8 cellular contexts compared by ENCODE assay signal in the genomic region with DNA sequence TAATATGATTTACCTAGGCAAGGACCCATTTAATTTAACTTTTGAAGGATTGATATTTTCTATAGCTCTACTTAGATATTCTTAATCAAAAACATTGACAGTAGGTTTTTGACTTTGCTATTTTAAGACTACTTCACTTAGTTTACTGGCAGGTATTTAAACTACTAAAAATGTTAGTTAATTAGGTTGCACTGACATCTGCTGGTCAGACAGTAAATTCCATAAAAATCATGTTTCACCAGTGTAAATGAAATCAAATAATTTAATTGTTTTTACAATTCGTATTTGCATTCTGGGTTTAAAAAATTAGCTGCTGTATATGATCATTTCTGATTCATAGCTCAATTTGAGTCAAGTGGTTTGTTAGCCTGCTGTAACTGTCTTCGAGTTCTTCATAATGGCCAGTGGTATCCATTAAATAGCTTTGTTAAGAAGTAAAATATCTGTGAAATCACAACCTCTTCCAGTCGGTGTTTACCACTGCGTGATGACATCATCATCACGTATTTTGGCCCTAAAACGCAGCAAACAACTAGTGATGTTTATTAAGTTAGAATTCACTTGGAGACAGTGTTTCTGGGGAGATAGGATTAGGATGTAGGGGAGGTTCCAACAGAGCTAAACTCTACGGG. TPM values are rescaled to one million over a fixed set of nuclear protein-coding genes. Genes with fewer than 3 reads are reported as not detected.
DNase-seq lines count a peak whose midpoint lies in the region; ATAC-seq and TF ChIP-seq lines count a peak whose summit lies in the region.

No MANE protein-coding gene starts in this region.

- H3K27me3 Mint-ChIP-seq in progenitor cell of endocrine pancreas = no peaks in the 10 kb centered on the region
- H3K27me3 Mint-ChIP-seq in activated CD4-positive, alpha-beta memory T cell treated with anti-CD3 and anti-CD28 coated beads for 36 hours = no peaks in the 10 kb centered on the region

- H3K9me3 Mint-ChIP-seq in progenitor cell of endocrine pancreas (ENCODE audit: low read depth) = no peaks in the 10 kb centered on the region
- no peaks in the 10 kb centered on the region for H3K9me3 Mint-ChIP-seq in activated CD4-positive, alpha-beta memory T cell treated with anti-CD3 and anti-CD28 coated beads for 36 hours

- peak; percentile 47 for ATAC-seq in GM18907 (IDR thresholded peaks at IDR 0.05; ENCODE audit: unreplicated experiment)
- ATAC-seq in HG02884 (IDR thresholded peaks at IDR 0.05; ENCODE audit: unreplicated experiment) = no peak

- H3K27ac Mint-ChIP-seq in progenitor cell of endocrine pancreas = no peak overlapping the region
- H3K27ac Mint-ChIP-seq in activated CD4-positive, alpha-beta memory T cell treated with anti-CD3 and anti-CD28 coated beads for 36 hours = no peak overlapping the region

- peak overlapping the region; percentile 9 for H3K4me3 ChIP-seq in epithelial cell of proximal tubule (ENCODE audit: low read depth, low read length)

- CTCF ChIA-PET in activated CD4-positive, alpha-beta memory T cell treated with anti-CD3 and anti-CD28 coated beads for 36 hours (lab: Charles Lee) = interaction anchor here (0.6 to 4.4 kb wide), 46 partner anchors 8 to 1743 kb away, joined by 3 to 116 read pairs (median 4); a partner anchor contains a TSS

- no peaks in the 10 kb centered on the region for H3K36me3 Mint-ChIP-seq in progenitor cell of endocrine pancreas (ENCODE audit: insufficient read depth)
- H3K36me3 Mint-ChIP-seq in activated CD4-positive, alpha-beta memory T cell treated with anti-CD3 and anti-CD28 coated beads for 36 hours = no peaks in the 10 kb centered on the region

- H3K4me3 Mint-ChIP-seq in progenitor cell of endocrine pancreas (ENCODE audit: low read depth) = no peak overlapping the region
- H3K4me3 Mint-ChIP-seq in activated CD4-positive, alpha-beta memory T cell treated with anti-CD3 and anti-CD28 coated beads for 36 hours = no peak overlapping the region

- H3K4me1 Mint-ChIP-seq in progenitor cell of endocrine pancreas (ENCODE audit: low read depth) = no peaks in the 10 kb centered on the region
- H3K4me1 Mint-ChIP-seq in activated CD4-positive, alpha-beta memory T cell treated with anti-CD3 and anti-CD28 coated beads for 36 hours (ENCODE audit: low read depth) = no peaks in the 10 kb centered on the region

- intact Hi-C loops in activated CD4-positive, alpha-beta memory T cell treated with anti-CD3 and anti-CD28 coated beads for 36 hours (cut with micrococcal nuclease) = loop anchor here (1.0 to 2.0 kb wide), 3 partner anchors 34 to 405 kb away; no protein-coding TSS in a partner anchor

- peak; percentile 15 for DNase-seq in AG09319 (ENCODE audit: extremely low read depth, low read depth)
- peak; percentile 74 for DNase-seq in OCI-M1 (lab: John Stamatoyannopoulos, UW)
- DNase-seq in epithelial cell of proximal tubule (ENCODE audit: low read depth) = no peak
- no peak for DNase-seq in progenitor cell of endocrine pancreas (ENCODE audit: low spot score, unreplicated experiment)
- no peak for DNase-seq in GF-D8 (lab: John Stamatoyannopoulos, UW)
- DNase-seq in activated CD4-positive, alpha-beta memory T cell treated with anti-CD3 and anti-CD28 coated beads for 36 hours = no peak

- peak; percentile 45 for TF ChIP-seq CTCF in AG09319 (IDR thresholded peaks at IDR 0.05; ENCODE audit: low read depth, low read length)
- TF ChIP-seq CTCF in epithelial cell of proximal tubule (conservative IDR thresholded peaks at IDR 0.05; ENCODE audit: low read depth, low read length) = peak; percentile 59
- TF ChIP-seq CTCF in progenitor cell of endocrine pancreas (IDR thresholded peaks at IDR 0.05; ENCODE audit: unreplicated experiment) = peak; percentile 74

- POLR2A ChIA-PET in activated CD4-positive, alpha-beta memory T cell treated with anti-CD3 and anti-CD28 coated beads for 36 hours (lab: Charles Lee) = interaction anchor here (1.1 kb wide), 1 partner anchor 27 kb away, joined by 3 read pairs; no protein-coding TSS in a partner anchor

RNA-seq across cellular contexts. Expression of a gene that starts 26.2 kb away (rescaled TPM):
- total RNA-seq in epithelial cell of proximal tubule (4.7 and 7.5 TPM in 2 replicates), progenitor cell of endocrine pancreas (46.3 and 50.4 TPM in 2 replicates)
- total RNA-seq in activated CD4-positive, alpha-beta memory T cell treated with anti-CD3 and anti-CD28 coated beads for 36 hours = 1 to 10 TPM; 3.0 to 3.9 TPM

RNA-seq across cellular contexts. Expression of a gene that starts 27.4 kb away (rescaled TPM):
- 12.5 and 15.6 TPM in 2 replicates for total RNA-seq in epithelial cell of proximal tubule
- 28.2 and 30.7 TPM in 2 replicates for total RNA-seq in progenitor cell of endocrine pancreas
- total RNA-seq in activated CD4-positive, alpha-beta memory T cell treated with anti-CD3 and anti-CD28 coated beads for 36 hours = 10 to 100 TPM; 40.0 to 43.4 TPM

Comparison
In these comparisons a context has a peak if more than half of its experiments do, and no peak if none do; other contexts are left out.
1. DNase-seq: peak in AG09319 (single experiment) and OCI-M1 (single experiment); none in epithelial cell of proximal tubule (single experiment), progenitor cell of endocrine pancreas (single experiment), GF-D8 (single experiment) and activated CD4-positive, alpha-beta memory T cell treated with anti-CD3 and anti-CD28 coated beads for 36 hours (single experiment).
2. Peak in every context shown above with its lines, with median percentiles within 50 percentile points of each other: CTCF ChIP-seq.